8 cellular contexts compared by ENCODE assay signal in genomic region chr10:21534611-21535493, GRCh38. TPM values are rescaled to one million over a fixed set of nuclear protein-coding genes. Genes with fewer than 3 reads are reported as not detected.
DNase-seq lines count a peak whose midpoint lies in the region; ATAC-seq and TF ChIP-seq lines count a peak whose summit lies in the region.

No MANE protein-coding gene starts in this region.

- ATAC-seq in HG03097 (IDR thresholded peaks at IDR 0.05; ENCODE audit: low FRiP score, unreplicated experiment): no peak

- H3K27ac Mint-ChIP-seq in activated T-cell treated with anti-CD3 and anti-CD28 coated beads, Interleukin-2, amount 50 U/mL, for 24 hours: peak overlapping the region; percentile 84

- H3K27me3 ChIP-seq in H7 (ENCODE audit: control insufficient read depth, insufficient read depth, low read length): no peaks in the 10 kb centered on the region
- no peaks in the 10 kb centered on the region for H3K27me3 ChIP-seq in NT2/D1 (ENCODE audit: insufficient read depth, insufficient read length)
- no peaks in the 10 kb centered on the region for H3K27me3 ChIP-seq in esophagus muscularis mucosa
- no peaks in the 10 kb centered on the region for H3K27me3 ChIP-seq in muscle layer of duodenum (ENCODE audit: low read depth, low read length)
- H3K27me3 ChIP-seq in thymus (ENCODE audit: control insufficient read depth, insufficient read depth): no peaks in the 10 kb centered on the region

- peak overlapping the region; percentile 83 for H3K4me3 Mint-ChIP-seq in activated T-cell treated with anti-CD3 and anti-CD28 coated beads, Interleukin-2, amount 50 U/mL, for 24 hours

- no peak for TF ChIP-seq EP300 in esophagus muscularis mucosa (IDR thresholded peaks at IDR 0.05)

- peak overlapping the region; percentile 88 for H3K9ac ChIP-seq in NT2/D1 (ENCODE audit: insufficient read length, low read depth)

- H3K27ac ChIP-seq in esophagus muscularis mucosa (replicated peaks in 1 of 4): peak overlapping the region; percentile 95 to 98 (median 96)
- no peak overlapping the region for H3K27ac ChIP-seq in muscle layer of duodenum (ENCODE audit: low read length)
- peak overlapping the region; percentile 98 for H3K27ac ChIP-seq in thymus (ENCODE audit: low read depth)

- H3K4me1 Mint-ChIP-seq in activated T-cell treated with anti-CD3 and anti-CD28 coated beads, Interleukin-2, amount 50 U/mL, for 24 hours (ENCODE audit: low read depth): peaks cover 30% of the 10 kb centered on the region

- peak overlapping the region; percentile 73 for H3K4me3 ChIP-seq in H7 (ENCODE audit: insufficient read depth, low read depth, low read length)
- peak overlapping the region; percentile 80 for H3K4me3 ChIP-seq in NT2/D1 (ENCODE audit: insufficient read length, low read depth)
- H3K4me3 ChIP-seq in esophagus muscularis mucosa: peak overlapping the region; percentile 88 to 92 (median 90)
- peak overlapping the region; percentile 45 to 68 for H3K4me3 ChIP-seq in muscle layer of duodenum (ENCODE audit: low read depth in 1 of 2, low read length in 2 of 2)
- H3K4me3 ChIP-seq in thymus (ENCODE audit: low read length): peak overlapping the region; percentile 96

- H3K9me3 ChIP-seq in NT2/D1 (ENCODE audit: insufficient read depth, low read length) (no peaks in the 10 kb centered on the region), esophagus muscularis mucosa (no peaks in the 10 kb centered on the region), muscle layer of duodenum (ENCODE audit: control insufficient read depth in 1 of 2, low read length in 2 of 2) (no peaks in the 10 kb centered on the region), thymus (ENCODE audit: control insufficient read depth) (no peaks in the 10 kb centered on the region)

- TF ChIP-seq POLR2A in esophagus muscularis mucosa (IDR thresholded peaks at IDR 0.05; ENCODE audit: low read depth): no peak

- intact Hi-C loops in esophagus muscularis mucosa (cut with DNase I): loop anchor here (2.0 to 5.0 kb wide), 2 partner anchors 38 to 782 kb away; partner anchors contain the start of gene COMMD3

- no peaks in the 10 kb centered on the region for H3K27me3 Mint-ChIP-seq in activated T-cell treated with anti-CD3 and anti-CD28 coated beads, Interleukin-2, amount 50 U/mL, for 24 hours

- peaks cover 39% of the 10 kb centered on the region for H3K36me3 Mint-ChIP-seq in activated T-cell treated with anti-CD3 and anti-CD28 coated beads, Interleukin-2, amount 50 U/mL, for 24 hours (ENCODE audit: low read depth)

- H3K9me3 Mint-ChIP-seq in activated T-cell treated with anti-CD3 and anti-CD28 coated beads, Interleukin-2, amount 50 U/mL, for 24 hours: no peaks in the 10 kb centered on the region

- whole genome bisulfite sequencing in esophagus muscularis mucosa: 0% methylated on average over 6 of the region's 96 CpGs
- 3% methylated on average over 96 of the region's 96 CpGs for WGBS in thymus

- peaks cover 4% of the 10 kb centered on the region for H3K36me3 ChIP-seq in H7 (replicated peaks; ENCODE audit: control insufficient read depth, insufficient read depth, low read length)
- H3K36me3 ChIP-seq in NT2/D1 (ENCODE audit: insufficient read depth, insufficient read length, low read length): peaks cover 25% of the 10 kb centered on the region
- H3K36me3 ChIP-seq in esophagus muscularis mucosa: peaks cover 13 to 29% (median 22%) of the 10 kb centered on the region in 4 donors
- H3K36me3 ChIP-seq in muscle layer of duodenum (ENCODE audit: control insufficient read depth in 1 of 2, insufficient read depth in 2 of 2, low read length in 2 of 2): peaks cover 3 to 5% of the 10 kb centered on the region in 2 donors
- peaks cover 6% of the 10 kb centered on the region for H3K36me3 ChIP-seq in thymus (ENCODE audit: control insufficient read depth, insufficient read depth)

- DNase-seq in DMS53 (lab: John Stamatoyannopoulos, UW): peak; percentile 95
- DNase-seq in H7: peak; percentile 86
- no peak for DNase-seq in NT2/D1 (ENCODE audit: low read depth, low spot score)
- peak; percentile 72 for DNase-seq in activated T-cell treated with anti-CD3 and anti-CD28 coated beads, Interleukin-2, amount 50 U/mL, for 24 hours
- no peak for DNase-seq in esophagus muscularis mucosa (ENCODE audit: extremely low spot score)

- TF ChIP-seq CTCF in esophagus muscularis mucosa (IDR thresholded peaks at IDR 0.05): peak in 1 of 3 experiments; percentile 3

- no peaks in the 10 kb centered on the region for H3K4me1 ChIP-seq in NT2/D1 (ENCODE audit: insufficient read depth, insufficient read length)
- H3K4me1 ChIP-seq in esophagus muscularis mucosa: peaks cover 14 to 47% (median 40%) of the 10 kb centered on the region in 4 donors
- H3K4me1 ChIP-seq in muscle layer of duodenum (ENCODE audit: control insufficient read depth in 1 of 2, insufficient read depth in 2 of 2, low read length in 2 of 2): peaks cover 4 to 7% of the 10 kb centered on the region in 2 donors
- H3K4me1 ChIP-seq in thymus (ENCODE audit: control insufficient read depth, insufficient read depth, low read length): no peaks in the 10 kb centered on the region

RNA-seq across cellular contexts. Expression of gene MLLT10, which starts 0.8 kb away (rescaled TPM):
- 47.2 and 59.0 TPM in 2 replicates for total RNA-seq in H7 (2014; rRNA removed; shearing (Covaris generic))
- total RNA-seq in esophagus muscularis mucosa: 10 to 100 TPM; 23.5 to 39.7 (median 30.2) TPM
- 23.0 TPM for polyA plus RNA-seq in thymus

RNA-seq across cellular contexts. Expression of gene SKIDA1, which starts 9.4 kb away (rescaled TPM):
- 10.4 and 15.1 TPM in 2 replicates for total RNA-seq in H7 (2014; rRNA removed; shearing (Covaris generic))
- total RNA-seq in esophagus muscularis mucosa: 1 to 10 TPM in 3 of 4 donors, under 1 TPM in 1; 0.50 to 2.9 (median 1.2) TPM
- 0.73 TPM for polyA plus RNA-seq in thymus

Comparison
In these comparisons a context has a peak if more than half of its experiments do, and no peak if none do; other contexts are left out.
1. DNase-seq: peak in DMS53 (single experiment), H7 (single experiment) and activated T-cell treated with anti-CD3 and anti-CD28 coated beads, Interleukin-2, amount 50 U/mL, for 24 hours (single experiment); none in NT2/D1 (single experiment) and esophagus muscularis mucosa (single experiment).
2. Peak in every context shown above with its lines, with median percentiles within 50 percentile points of each other: H3K4me3 ChIP-seq.